ENCODE assay signal across 8 cellular contexts in the genomic region with DNA sequence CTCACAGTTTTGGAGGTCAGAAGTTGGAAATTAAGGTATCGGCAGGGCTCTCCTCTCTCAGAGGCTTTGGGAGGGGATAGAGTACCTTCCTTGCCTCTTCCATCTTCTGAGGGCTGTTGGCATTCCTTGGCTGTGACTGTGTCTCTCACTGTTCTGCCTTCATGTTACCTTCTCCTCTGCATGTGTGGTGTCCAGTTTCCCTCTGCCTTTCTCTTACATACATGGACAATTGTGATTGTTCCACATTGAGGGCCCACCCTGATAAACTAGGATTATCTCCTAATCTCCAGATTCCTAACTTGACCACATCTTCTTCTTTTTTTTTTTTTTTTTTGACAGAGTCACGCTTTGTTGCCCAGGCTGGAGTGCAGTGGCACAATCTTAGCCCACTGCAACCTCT.
"Had no signal": no experiment of that assay in that cellular context is flagged by ENCODE, and none has a peak within 500 bp of the region (broad histone marks: within the 10 kb centered on the region; RNA-seq: fewer than 3 reads in every experiment).

No MANE protein-coding gene starts in this region.

- DNase-seq: GDM1, GF-D8 had no signal

- ATAC-seq: GM12878 had no signal

- H3K4me3 ChIP-seq: GM12878 had no signal

- FAIRE-seq: G401.6, GM12878, GM12891, GM12892, GM18507, GM19239 had no signal
